ENCODE assay signal across 17 cellular contexts in genomic region chr1:90558126-90558525, GRCh38.
"Had no signal": no experiment of that assay in that cellular context is flagged by ENCODE, and none has a peak within 500 bp of the region (broad histone marks: within the 10 kb centered on the region; RNA-seq: fewer than 3 reads in every experiment).

No MANE protein-coding gene starts in this region.

- H3K4me1 Mint-ChIP-seq: activated B cell treated with CpG ODN at 0.5 μM for 24 hours; naive thymus-derived CD8-positive, alpha-beta T cell had no signal

- ATAC-seq: esophagus mucosa; left lobe of liver; mucosa of descending colon; naive thymus-derived CD8-positive, alpha-beta T cell; pancreas had no signal

- H3K4me1 ChIP-seq: pancreas, sigmoid colon, thyroid gland had no signal

- H3K4me3 Mint-ChIP-seq: activated B cell treated with CpG ODN at 0.5 μM for 24 hours; naive thymus-derived CD8-positive, alpha-beta T cell; T-helper 1 cell treated with Interleukin-12 subunit alpha and Interleukin-12 subunit beta and Interleukin-4 antibody, amounts not matched to agents 30 μg/mL and 1 μg/mL, for 36 hours had no signal

- H3K9me3 Mint-ChIP-seq: activated B cell treated with CpG ODN at 0.5 μM for 24 hours; activated T-helper 2 cell treated with anti-CD3 and anti-CD28 coated beads, Interferon-gamma antibody, Interleukin-2, Interleukin-4, amounts not matched to agents 10 μg/mL and 5 μg/mL and 100 μg/mL, durations not matched to agents 14 hours and 24 hours and 36 hours; T-helper 1 cell treated with Interleukin-12 subunit alpha and Interleukin-12 subunit beta and Interleukin-4 antibody, amounts not matched to agents 30 μg/mL and 1 μg/mL, for 36 hours had no signal

- H3K27ac ChIP-seq: pancreas, sigmoid colon, thyroid gland had no signal

- FAIRE-seq: colon, keratinocyte, pancreas, TTC549, urothelium cell line had no signal

- H3K36me3 ChIP-seq: pancreas, sigmoid colon, thyroid gland had no signal

- DNase-seq: activated B cell treated with CpG ODN at 0.5 μM for 24 hours; activated naive CD4-positive, alpha-beta T cell treated with anti-CD3 and anti-CD28 coated beads, Interleukin-2, amount 50 U/mL, for 16 hours; activated T-cell treated with anti-CD3 and anti-CD28 coated beads for 4 hours; naive thymus-derived CD8-positive, alpha-beta T cell; pancreas; sigmoid colon; stimulated activated CD4-positive, alpha-beta T cell treated with anti-CD3 and anti-CD28 coated beads, Interleukin-1b, Interleukin-23, amount 100 ng/mL, for 48 hours; thyroid gland had no signal

- H3K27me3 ChIP-seq: pancreas, sigmoid colon, thyroid gland had no signal

- H3K9me3 ChIP-seq: mucosa of descending colon, pancreas, sigmoid colon, thyroid gland had no signal

- H3K4me3 ChIP-seq: mucosa of descending colon, pancreas, sigmoid colon, thyroid gland had no signal

- H3K27ac Mint-ChIP-seq: activated B cell treated with CpG ODN at 0.5 μM for 24 hours; activated T-helper 2 cell treated with anti-CD3 and anti-CD28 coated beads, Interferon-gamma antibody, Interleukin-2, Interleukin-4, amounts not matched to agents 10 μg/mL and 5 μg/mL and 100 μg/mL, durations not matched to agents 14 hours and 24 hours and 36 hours; naive thymus-derived CD8-positive, alpha-beta T cell; T-helper 1 cell treated with Interleukin-12 subunit alpha and Interleukin-12 subunit beta and Interleukin-4 antibody, amounts not matched to agents 30 μg/mL and 1 μg/mL, for 36 hours had no signal
